ENCODE assay signal across 8 cellular contexts in the genomic region with DNA sequence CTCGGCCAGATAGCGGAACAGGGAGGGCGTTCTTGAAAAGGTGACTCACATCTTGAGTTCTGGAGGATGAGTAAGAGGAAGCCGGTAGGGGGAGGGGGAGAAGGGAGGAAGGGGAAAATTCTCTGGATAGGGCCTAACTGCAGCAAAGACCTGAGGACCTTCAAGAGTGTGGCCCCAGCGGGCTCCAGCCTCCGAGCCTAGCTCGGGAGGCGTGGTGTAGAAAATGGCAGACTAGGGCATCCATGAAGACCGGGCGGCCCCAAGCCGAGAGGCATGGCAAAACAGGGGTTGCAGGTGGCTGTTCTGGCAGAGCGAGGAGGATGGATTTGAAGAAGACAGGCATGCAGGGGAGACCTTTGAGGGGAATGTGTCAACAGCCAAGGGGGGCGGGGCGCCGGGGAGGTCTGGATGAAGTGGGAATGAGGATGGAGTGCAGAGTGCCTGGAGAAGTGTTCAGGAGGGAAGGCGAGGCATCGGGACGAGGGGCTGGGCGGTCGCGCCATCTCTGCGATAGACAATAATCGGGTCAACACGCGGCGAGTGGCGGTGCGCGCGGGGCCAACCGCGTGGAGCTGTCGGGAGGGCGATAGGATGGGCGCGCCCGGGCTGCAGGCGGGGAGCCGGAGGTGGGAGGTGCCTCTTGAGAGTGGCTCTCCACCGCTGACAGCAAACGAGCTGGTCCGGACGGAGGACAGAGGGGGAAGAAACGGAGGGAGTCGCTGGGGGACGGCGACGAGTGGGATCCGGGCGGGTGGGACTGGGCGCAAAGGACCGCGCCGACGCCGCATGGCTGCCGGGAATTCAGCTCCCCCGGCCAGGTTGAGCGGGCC. TPM values are rescaled to one million over a fixed set of nuclear protein-coding genes. Genes with fewer than 3 reads are reported as not detected.
DNase-seq lines count a peak whose midpoint lies in the region; ATAC-seq and TF ChIP-seq lines count a peak whose summit lies in the region.

No MANE protein-coding gene starts in this region.

- H3K27ac Mint-ChIP-seq in T-helper 17 cell = peak overlapping the region; percentile 80

- no peaks in the 10 kb centered on the region for H3K9me2 ChIP-seq in hepatocyte (replicated peaks; ENCODE audit: insufficient read depth)

- TF ChIP-seq CTCF in AG09309 (IDR thresholded peaks at IDR 0.05; ENCODE audit: control insufficient read depth, insufficient read depth, low read depth, low read length, missing control alignments) (no peak), ascending aorta (IDR thresholded peaks at IDR 0.05) (no peak), hepatocyte (IDR thresholded peaks at IDR 0.05; ENCODE audit: poor library complexity) (no peak)

- peak overlapping the region; percentile 85 for H2AFZ ChIP-seq in hepatocyte

- peaks cover 12 to 17% of the 10 kb centered on the region in 2 donors for H3K4me1 ChIP-seq in ascending aorta
- H3K4me1 ChIP-seq in hepatocyte (ENCODE audit: insufficient read depth) = peaks cover 26% of the 10 kb centered on the region

- H3K4me3 ChIP-seq in AG09309 (ENCODE audit: control insufficient read depth, low read depth, low read length) (peak overlapping the region; percentile 60), ascending aorta (peak overlapping the region; percentile 60 to 86), hepatocyte (peak overlapping the region; percentile 41)

- no peaks in the 10 kb centered on the region for H3K79me2 ChIP-seq in hepatocyte

- H3K4me2 ChIP-seq in hepatocyte = peak overlapping the region; percentile 89

- no peaks in the 10 kb centered on the region for H4K20me1 ChIP-seq in hepatocyte (ENCODE audit: insufficient read depth, poor library complexity, severe bottlenecking)

- intact Hi-C loops in ascending aorta (cut with DNase I) (loop anchor here (5.0 kb wide), 1 partner anchor 115 kb away; a partner anchor contains a TSS), sciatic nerve (cut with DNase I) (loop anchor here (2.0 kb wide), 1 partner anchor 67 kb away; no protein-coding TSS in a partner anchor)

- H3K27ac ChIP-seq in ascending aorta (peak overlapping the region; percentile 68 to 69), hepatocyte (peak overlapping the region; percentile 66)

- peaks cover 15% of the 10 kb centered on the region for H3K4me1 Mint-ChIP-seq in T-helper 17 cell

- peak; percentile 52 for DNase-seq in AG09309 (ENCODE audit: low read depth)
- DNase-seq in HT1080 (ENCODE audit: low read depth) = peak; percentile 96
- DNase-seq in T-helper 17 cell = peak; percentile 19 to 39 (median 26)
- peak in 1 of 2 donors; percentile 85 for DNase-seq in ascending aorta (ENCODE audit: low spot score in 2 of 2)
- DNase-seq in hepatocyte (ENCODE audit: low spot score) = peak; percentile 80
- DNase-seq in sciatic nerve (ENCODE audit: low spot score) = peak; percentile 76
- no peak for DNase-seq in NCI-H187 (lab: John Stamatoyannopoulos, UW)
- no peak for DNase-seq in NCI-H2081 treated with DMSO at 0.1 percent for 48 hours (lab: John Stamatoyannopoulos, UW)

- H3K36me3 Mint-ChIP-seq in T-helper 17 cell (ENCODE audit: low read depth) = peaks cover 4% of the 10 kb centered on the region

- H3K36me3 ChIP-seq in ascending aorta (no peaks in the 10 kb centered on the region), hepatocyte (replicated peaks; ENCODE audit: insufficient read depth, low read depth) (no peaks in the 10 kb centered on the region)

- peak overlapping the region; percentile 96 for H3K4me3 Mint-ChIP-seq in T-helper 17 cell

- ATAC-seq in T-helper 17 cell (peak; percentile 57), sciatic nerve (no peak)

- no peaks in the 10 kb centered on the region for H3K27me3 ChIP-seq in ascending aorta
- H3K27me3 ChIP-seq in hepatocyte = no peaks in the 10 kb centered on the region

- H3K9me3 ChIP-seq in T-helper 17 cell (ENCODE audit: control insufficient read depth, low read length, poor library complexity, severe bottlenecking) (no peaks in the 10 kb centered on the region), ascending aorta (no peaks in the 10 kb centered on the region), hepatocyte (ENCODE audit: low read depth) (no peaks in the 10 kb centered on the region)

- WGBS in hepatocyte (ENCODE audit: low lambda C conversion rate, missing lambda C conversion rate) = 5% methylated on average over 21 of the region's 59 CpGs

- peaks cover 35% of the 10 kb centered on the region for H3K27me3 Mint-ChIP-seq in T-helper 17 cell

RNA-seq across cellular contexts. Expression of a gene that starts 40.0 kb away (rescaled TPM):
- total RNA-seq in HT1080 (2014; rRNA removed; shearing (Covaris generic)) = 3.3 and 5.1 TPM in 2 replicates
- 11.6 and 12.7 TPM in 2 replicates for polyA plus RNA-seq in HT1080 (2015; cell fraction: cytosol; rRNA removed)
- polyA plus RNA-seq in HT1080 (2015; cell fraction: nucleus; rRNA removed) = 6.8 and 7.7 TPM in 2 replicates
- total RNA-seq in T-helper 17 cell (not detected), ascending aorta (11.4 TPM), hepatocyte (20.3 and 22.9 TPM in 2 replicates), sciatic nerve (20.8 TPM)
- 275 and 276 TPM in 2 replicates for polyA plus RNA-seq in hepatocyte

Comparison
In these comparisons a context has a peak if more than half of its experiments do, and no peak if none do; other contexts are left out.
1. DNase-seq: peak in AG09309 (single experiment), HT1080 (single experiment), T-helper 17 cell (3 of 3), hepatocyte (single experiment) and sciatic nerve (single experiment); none in NCI-H187 (0 of 2) and NCI-H2081 treated with DMSO at 0.1 percent for 48 hours (single experiment).
2. Peak in every context shown above with its lines, with median percentiles within 50 percentile points of each other: H3K4me3 ChIP-seq.